Comparison of ENCODE assay signal across 9 cellular contexts in the genomic region with DNA sequence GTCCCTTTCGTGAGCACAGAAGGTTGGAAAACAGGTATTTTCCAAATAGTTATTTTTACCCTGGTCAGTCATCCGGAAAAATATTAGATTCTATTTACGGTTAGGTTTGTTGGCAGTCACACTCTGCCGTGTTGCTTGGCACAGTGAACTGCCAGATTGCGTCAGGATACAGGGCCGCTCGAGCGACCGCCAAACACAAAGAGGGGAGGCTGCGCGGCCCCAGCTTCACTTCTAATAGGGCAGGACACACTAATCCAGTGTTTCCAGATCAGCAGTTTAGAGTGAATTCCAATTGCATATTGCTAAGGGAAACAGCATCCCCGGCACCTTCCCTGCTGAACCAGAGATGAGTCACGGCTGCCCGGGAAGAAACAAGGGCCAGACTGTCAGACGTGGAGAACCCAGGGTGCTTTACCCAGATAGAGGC. TPM values are rescaled to one million over a fixed set of nuclear protein-coding genes. Genes with fewer than 3 reads are reported as not detected.
A peak's percentile ranks its signal among the peaks of the same experiment; 100 is the strongest.
DNase-seq lines count a peak whose midpoint lies in the region; ATAC-seq, FAIRE-seq and TF ChIP-seq lines count a peak whose summit lies in the region.
"Had no signal": no experiment of that assay in that cellular context is flagged by ENCODE, and none has a peak within 500 bp of the region (broad histone marks: within the 10 kb centered on the region; RNA-seq: fewer than 3 reads in every experiment).

No MANE protein-coding gene starts in this region.

- no peak for FAIRE-seq in GM19239 (lab: Jason Lieb, UNC)

- H3K27ac Mint-ChIP-seq in chondrocyte (ENCODE audit: unreplicated experiment) = peak overlapping the region; percentile 95

- peaks cover 49% of the 10 kb centered on the region for H3K4me1 Mint-ChIP-seq in chondrocyte (ENCODE audit: low read depth)

- peaks cover 6% of the 10 kb centered on the region for H3K36me3 Mint-ChIP-seq in chondrocyte (ENCODE audit: low read depth)

- peak overlapping the region; percentile 12 for H3K4me3 Mint-ChIP-seq in chondrocyte (ENCODE audit: unreplicated experiment)

- H3K9me3 Mint-ChIP-seq in chondrocyte (ENCODE audit: low read depth) = peaks cover 9% of the 10 kb centered on the region

- DNase-seq in Ammon's horn (ENCODE audit: low spot score) (peak; percentile 58), NCI-H2171 (lab: John Stamatoyannopoulos, UW) (peak; percentile 61), chondrocyte (ENCODE audit: low spot score) (no peak), midbrain (lab: John Stamatoyannopoulos, UW) (peak; percentile 38), GM13976 (ENCODE audit: low spot score) (no peak), GM19239 (ENCODE audit: insufficient read length, low spot score) (no peak)
- DNase-seq: DMS79 had no signal

- H3K27me3 Mint-ChIP-seq in chondrocyte (ENCODE audit: low read depth) = no peaks in the 10 kb centered on the region

- ATAC-seq in HG03342 (IDR thresholded peaks at IDR 0.05; ENCODE audit: unreplicated experiment) (no peak), GM18511 (IDR thresholded peaks at IDR 0.05; ENCODE audit: unreplicated experiment) (no peak)

- TF ChIP-seq CTCF in chondrocyte (IDR thresholded peaks at IDR 0.05) = no peak
- TF ChIP-seq CTCF in GM13976 (IDR thresholded peaks at IDR 0.05; ENCODE audit: borderline replicate concordance, control extremely low read depth, extremely low read depth, insufficient read depth, missing control alignments) = no peak

- in situ Hi-C loops in GM13976 (cut with MboI; ENCODE audit: low sequenced_read_pairs, unreplicated experiment) = no loop called here

RNA-seq across cellular contexts. Expression of a gene that starts 22.9 kb away (rescaled TPM):
- total RNA-seq in chondrocyte = 0.29 TPM in 1 of 3 replicates, not detected in the others

Comparison
In these comparisons a context has a peak if more than half of its experiments do, and no peak if none do; other contexts are left out.
1. DNase-seq: peak in Ammon's horn (single experiment), NCI-H2171 (single experiment) and midbrain (single experiment); none in chondrocyte (single experiment), GM13976 (single experiment) and GM19239 (single experiment).